Comparison of ENCODE assay signal across 15 cellular contexts in the genomic region with DNA sequence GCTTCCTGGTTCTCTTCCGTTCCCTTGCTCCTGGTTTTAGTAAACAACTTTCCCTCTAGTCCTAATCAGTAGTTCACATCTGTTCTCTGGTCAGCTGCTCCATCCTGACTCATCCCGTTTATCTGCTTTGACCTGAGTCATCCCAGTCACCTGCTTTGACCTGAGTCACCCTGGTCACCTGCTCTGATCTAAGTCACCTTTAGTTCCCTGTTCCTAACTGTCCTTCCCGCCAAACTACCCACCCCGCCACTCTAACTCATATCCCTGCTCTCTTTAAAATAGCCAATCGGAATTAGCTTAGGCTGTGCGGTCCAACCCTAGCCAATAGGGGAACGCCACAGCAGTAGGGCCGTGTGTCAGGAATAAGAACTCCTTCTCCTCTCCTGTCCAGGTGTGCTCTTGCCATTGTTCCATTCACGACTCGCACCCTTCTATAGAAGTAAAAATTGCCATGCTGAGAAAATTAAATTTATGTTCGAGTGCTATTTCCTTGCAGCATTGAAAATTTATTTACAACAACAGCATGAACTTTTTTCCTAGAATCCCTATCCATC. TPM values are rescaled to one million over a fixed set of nuclear protein-coding genes. Genes with fewer than 3 reads are reported as not detected.
A peak's percentile ranks its signal among the peaks of the same experiment; 100 is the strongest.
DNase-seq lines count a peak whose midpoint lies in the region; ATAC-seq, FAIRE-seq and TF ChIP-seq lines count a peak whose summit lies in the region.
"Had no signal": no experiment of that assay in that cellular context is flagged by ENCODE, and none has a peak within 500 bp of the region (broad histone marks: within the 10 kb centered on the region; RNA-seq: fewer than 3 reads in every experiment).

No MANE protein-coding gene starts in this region.

- no peak overlapping the region for H2AFZ ChIP-seq in hepatocyte

- H3K9me3 ChIP-seq in hepatocyte (ENCODE audit: low read depth) (no peaks in the 10 kb centered on the region), suprapubic skin (no peaks in the 10 kb centered on the region), ovary (no peaks in the 10 kb centered on the region)
- H3K9me3 ChIP-seq: testis had no signal

- H3K4me3 Mint-ChIP-seq in activated naive CD4-positive, alpha-beta T cell treated with anti-CD3 and anti-CD28 coated beads, Interleukin-2, amount 10 ng/mL, durations not matched to agents 7 days and 5 days: no peak overlapping the region

- intact Hi-C loops in ovary (cut with DNase I): no loop called here

- no peaks in the 10 kb centered on the region for H3K27me3 ChIP-seq in hepatocyte
- H3K27me3 ChIP-seq in suprapubic skin: no peaks in the 10 kb centered on the region
- H3K27me3 ChIP-seq in ovary: no peaks in the 10 kb centered on the region
- H3K27me3 ChIP-seq: testis had no signal

- no peaks in the 10 kb centered on the region for H3K9me2 ChIP-seq in hepatocyte (replicated peaks; ENCODE audit: insufficient read depth)

- peaks cover 8% of the 10 kb centered on the region for H3K9me3 Mint-ChIP-seq in activated naive CD4-positive, alpha-beta T cell treated with anti-CD3 and anti-CD28 coated beads, Interleukin-2, amount 10 ng/mL, durations not matched to agents 7 days and 5 days
- H3K9me3 Mint-ChIP-seq in activated naive CD4-positive, alpha-beta T cell treated with anti-CD3 and anti-CD28 coated beads, Interleukin-2, amount 50 U/mL, for 72 hours: peaks cover 6 to 8% of the 10 kb centered on the region in 2 donors

- no peak for TF ChIP-seq POLR2A in suprapubic skin (IDR thresholded peaks at IDR 0.05)
- no peak for TF ChIP-seq POLR2A in ovary (IDR thresholded peaks at IDR 0.05)
- TF ChIP-seq POLR2A in GM12891 (IDR thresholded peaks at IDR 0.05; ENCODE audit: low read depth, low read length): no peak

- H3K4me1 Mint-ChIP-seq in activated naive CD4-positive, alpha-beta T cell treated with anti-CD3 and anti-CD28 coated beads, Interleukin-2, amount 10 ng/mL, durations not matched to agents 7 days and 5 days: peaks cover 25% of the 10 kb centered on the region

- WGBS in hepatocyte (ENCODE audit: low lambda C conversion rate, missing lambda C conversion rate): 77% methylated on average over 11 of the region's 11 CpGs
- 86% methylated on average over 11 of the region's 11 CpGs for WGBS in suprapubic skin
- WGBS in ovary, 3 donors: 80 to 88% (median 84%) methylated on average over 11 of the region's 11 CpGs

- no peak for DNase-seq in activated naive CD4-positive, alpha-beta T cell treated with anti-CD3 and anti-CD28 coated beads, Interleukin-2, amount 10 ng/mL, durations not matched to agents 7 days and 5 days
- no peak for DNase-seq in activated naive CD4-positive, alpha-beta T cell treated with Interleukin-2 at 50 U/mL for 16 hours
- DNase-seq in activated naive CD4-positive, alpha-beta T cell treated with anti-CD3 and anti-CD28 coated beads, Interleukin-2, amount 50 U/mL, for 72 hours (ENCODE audit: low spot score in 2 of 2): no peak
- DNase-seq in hepatocyte (ENCODE audit: low spot score): peak; percentile 72
- DNase-seq in suprapubic skin (ENCODE audit: low spot score in 2 of 2): peak; percentile 47 to 63
- DNase-seq in ovary: no peak
- no peak for DNase-seq in GM12891 (ENCODE audit: insufficient read length, low spot score)
- no peak for DNase-seq in NCI-H345 (lab: John Stamatoyannopoulos, UW)
- DNase-seq: left ventricle myocardium inferior, NCI-H2081, testis had no signal

- TF ChIP-seq CTCF in hepatocyte (IDR thresholded peaks at IDR 0.05; ENCODE audit: poor library complexity) (no peak), suprapubic skin (IDR thresholded peaks at IDR 0.05) (no peak), ovary (IDR thresholded peaks at IDR 0.05) (no peak)

- no peaks in the 10 kb centered on the region for H3K79me2 ChIP-seq in hepatocyte

- no peak overlapping the region for H3K4me3 ChIP-seq in hepatocyte
- H3K4me3 ChIP-seq in suprapubic skin: no peak overlapping the region
- no peak overlapping the region for H3K4me3 ChIP-seq in ovary
- H3K4me3 ChIP-seq: left ventricle myocardium inferior, testis had no signal

- peaks cover 5% of the 10 kb centered on the region for H3K27me3 Mint-ChIP-seq in activated naive CD4-positive, alpha-beta T cell treated with anti-CD3 and anti-CD28 coated beads, Interleukin-2, amount 10 ng/mL, durations not matched to agents 7 days and 5 days

- no peak for FAIRE-seq in GM12891 (lab: Jason Lieb, UNC)
- FAIRE-seq: TTC549 had no signal

- H3K27ac ChIP-seq in hepatocyte (peak overlapping the region; percentile 2), suprapubic skin (no peak overlapping the region), ovary (no peak overlapping the region)
- H3K27ac ChIP-seq: testis had no signal

- peaks cover 7% of the 10 kb centered on the region for H3K36me3 Mint-ChIP-seq in activated naive CD4-positive, alpha-beta T cell treated with anti-CD3 and anti-CD28 coated beads, Interleukin-2, amount 10 ng/mL, durations not matched to agents 7 days and 5 days
- peaks cover 7 to 17% of the 10 kb centered on the region in 2 donors for H3K36me3 Mint-ChIP-seq in activated naive CD4-positive, alpha-beta T cell treated with anti-CD3 and anti-CD28 coated beads, Interleukin-2, amount 50 U/mL, for 72 hours

- CTCF ChIA-PET in activated naive CD4-positive, alpha-beta T cell treated with anti-CD3 and anti-CD28 coated beads, Interleukin-2, amount 10 ng/mL, durations not matched to agents 7 days and 5 days (lab: Charles Lee): interaction anchor here (1.1 to 3.4 kb wide), 3 partner anchors 9 to 39 kb away, joined by 3 to 18 read pairs (median 3); no protein-coding TSS in a partner anchor

- ATAC-seq in activated naive CD4-positive, alpha-beta T cell treated with anti-CD3 and anti-CD28 coated beads, Interleukin-2, amount 50 U/mL, for 72 hours: peak in 1 of 2 donors; percentile 55

- H3K4me1 ChIP-seq in hepatocyte (ENCODE audit: insufficient read depth): no peaks in the 10 kb centered on the region
- peaks cover 15% of the 10 kb centered on the region for H3K4me1 ChIP-seq in suprapubic skin
- H3K4me1 ChIP-seq in ovary (ENCODE audit: insufficient read depth): no peaks in the 10 kb centered on the region
- H3K4me1 ChIP-seq: testis had no signal

- H3K36me3 ChIP-seq in hepatocyte (replicated peaks; ENCODE audit: insufficient read depth, low read depth) (no peaks in the 10 kb centered on the region), suprapubic skin (no peaks in the 10 kb centered on the region), ovary (no peaks in the 10 kb centered on the region)
- H3K36me3 ChIP-seq: left ventricle myocardium inferior had no signal

- no peak for TF ChIP-seq EP300 in suprapubic skin (IDR thresholded peaks at IDR 0.05)
- TF ChIP-seq EP300 in ovary (IDR thresholded peaks at IDR 0.05): no peak

- peak overlapping the region; percentile 55 for H3K27ac Mint-ChIP-seq in activated naive CD4-positive, alpha-beta T cell treated with anti-CD3 and anti-CD28 coated beads, Interleukin-2, amount 10 ng/mL, durations not matched to agents 7 days and 5 days
- peak overlapping the region; percentile 65 to 91 for H3K27ac Mint-ChIP-seq in activated naive CD4-positive, alpha-beta T cell treated with anti-CD3 and anti-CD28 coated beads, Interleukin-2, amount 50 U/mL, for 72 hours
- H3K27ac Mint-ChIP-seq: progenitor cell of endocrine pancreas had no signal

- no peaks in the 10 kb centered on the region for H4K20me1 ChIP-seq in hepatocyte (ENCODE audit: insufficient read depth, poor library complexity, severe bottlenecking)

- no peak overlapping the region for H3K4me2 ChIP-seq in hepatocyte

TF ChIP-seq in GM12891, 5 proteins besides CTCF, POLR2A, EP300 and RAD21:
- no peak for TF ChIP-seq TAF1 (IDR thresholded peaks at IDR 0.05; ENCODE audit: low read depth, low read length)

RNA-seq across cellular contexts. Expression of a gene that starts 3.1 kb away (rescaled TPM):
- total RNA-seq in activated naive CD4-positive, alpha-beta T cell treated with anti-CD3 and anti-CD28 coated beads, Interleukin-2, amount 50 U/mL, for 72 hours: not detected
- total RNA-seq in hepatocyte: not detected in 2 replicates
- 0.12 and 0.29 TPM in 2 replicates for polyA plus RNA-seq in hepatocyte
- total RNA-seq in suprapubic skin: not detected
- total RNA-seq in ovary: not detected
- not detected for polyA plus RNA-seq in ovary
- polyA plus RNA-seq in GM12891 (2012; ENCODE audit: low read depth, missing spikeins): not detected
- total RNA-seq: G401, left ventricle myocardium inferior had no signal
- polyA plus RNA-seq: AG04450 had no signal

RNA-seq across cellular contexts. Expression of a gene that starts 22.6 kb away (rescaled TPM):
- total RNA-seq in activated naive CD4-positive, alpha-beta T cell treated with anti-CD3 and anti-CD28 coated beads, Interleukin-2, amount 50 U/mL, for 72 hours: not detected
- total RNA-seq in hepatocyte (4.6 and 11.6 TPM in 2 replicates), suprapubic skin (10 to 100 TPM; 31.2 to 43.4 (median 39.0) TPM), ovary (10 to 100 TPM in 5 of 7 donors, 1 to 10 TPM in 2; 5.7 to 17.6 (median 15.6) TPM)
- polyA plus RNA-seq in hepatocyte (1.4 and 2.4 TPM in 2 replicates), ovary (10 to 100 TPM in 1 of 2 donors, 1 to 10 TPM in 1; 8.0 to 11.1 TPM)
- 0.04 TPM for polyA plus RNA-seq in GM12891 (2012; ENCODE audit: low read depth, missing spikeins)
- total RNA-seq: progenitor cell of endocrine pancreas had no signal

RNA-seq across cellular contexts. Expression of a gene that starts 36.2 kb away (rescaled TPM):
- total RNA-seq in activated naive CD4-positive, alpha-beta T cell treated with anti-CD3 and anti-CD28 coated beads, Interleukin-2, amount 50 U/mL, for 72 hours: under 1 TPM; 0.30 to 0.54 TPM
- total RNA-seq in hepatocyte (2.1 and 3.2 TPM in 2 replicates), suprapubic skin (under 1 TPM; 0.16 to 0.40 (median 0.32) TPM), ovary (under 1 TPM; 0.11 to 0.50 (median 0.33) TPM)
- polyA plus RNA-seq in hepatocyte (1.1 and 1.9 TPM in 2 replicates), ovary (under 1 TPM; 0.18 to 0.22 TPM)
- not detected for polyA plus RNA-seq in GM12891 (2012; ENCODE audit: low read depth, missing spikeins)

Comparison
In these comparisons a context has a peak if more than half of its experiments do, and no peak if none do; other contexts are left out.
1. DNase-seq: peak in hepatocyte (single experiment) and suprapubic skin (2 of 2); none in activated naive CD4-positive, alpha-beta T cell treated with anti-CD3 and anti-CD28 coated beads, Interleukin-2, amount 10 ng/mL, durations not matched to agents 7 days and 5 days (single experiment), activated naive CD4-positive, alpha-beta T cell treated with Interleukin-2 at 50 U/mL for 16 hours (single experiment), activated naive CD4-positive, alpha-beta T cell treated with anti-CD3 and anti-CD28 coated beads, Interleukin-2, amount 50 U/mL, for 72 hours (0 of 2), ovary (0 of 5), GM12891 (single experiment) and NCI-H345 (single experiment).